In genomic region chr2:239294571-239295054, GRCh38 we compare ENCODE assay signal across 11 cellular contexts.
DNase-seq lines count a peak whose midpoint lies in the region; ATAC-seq and TF ChIP-seq lines count a peak whose summit lies in the region.
"Had no signal": no experiment of that assay in that cellular context is flagged by ENCODE, and none has a peak within 500 bp of the region (broad histone marks: within the 10 kb centered on the region; RNA-seq: fewer than 3 reads in every experiment).

No MANE protein-coding gene starts in this region.

- DNase-seq in NT2/D1 (ENCODE audit: low read depth, low spot score) (no peak), hepatocyte (ENCODE audit: low spot score) (no peak), COR-L47 (lab: John Stamatoyannopoulos, UW) (no peak), HuH-7 (ENCODE audit: low spot score) (no peak), DMS 273 (lab: John Stamatoyannopoulos, UW; ENCODE audit: unreplicated experiment) (no peak), SK-N-DZ (ENCODE audit: low spot score) (no peak)
- DNase-seq: mesenchymal stem cell had no signal

- no peak overlapping the region for H2AFZ ChIP-seq in hepatocyte

- no peaks in the 10 kb centered on the region for H3K9me3 Mint-ChIP-seq in activated naive CD8-positive, alpha-beta T cell (ENCODE audit: low read depth)
- no peaks in the 10 kb centered on the region for H3K9me3 Mint-ChIP-seq in stimulated activated memory B cell treated with anti-CD40 and anti-IgM and Interleukin-4, amounts not matched to agents 10 μg/mL and 1 μg/mL and 100 μg/mL, for 72 hours

- H3K27ac Mint-ChIP-seq in activated naive CD8-positive, alpha-beta T cell, result peak overlapping the region; percentile 92
- H3K27ac Mint-ChIP-seq in stimulated activated memory B cell treated with anti-CD40 and anti-IgM and Interleukin-4, amounts not matched to agents 10 μg/mL and 1 μg/mL and 100 μg/mL, for 72 hours, result peak overlapping the region; percentile 54

- H3K4me1 ChIP-seq in NT2/D1 (ENCODE audit: insufficient read depth, insufficient read length) (peaks cover 43% of the 10 kb centered on the region), hepatocyte (ENCODE audit: insufficient read depth) (peaks cover 33% of the 10 kb centered on the region)

- H3K9me3 ChIP-seq in NT2/D1 (ENCODE audit: insufficient read depth, low read length) (no peaks in the 10 kb centered on the region), hepatocyte (ENCODE audit: low read depth) (no peaks in the 10 kb centered on the region)

- H3K36me3 ChIP-seq in NT2/D1 (ENCODE audit: insufficient read depth, insufficient read length, low read length) (peaks cover 2% of the 10 kb centered on the region), hepatocyte (replicated peaks; ENCODE audit: insufficient read depth, low read depth) (no peaks in the 10 kb centered on the region)

- peak overlapping the region; percentile 36 for H3K9ac ChIP-seq in NT2/D1 (ENCODE audit: insufficient read length, low read depth)

- H3K4me3 ChIP-seq in NT2/D1 (ENCODE audit: insufficient read length, low read depth), result no peak overlapping the region
- H3K4me3 ChIP-seq in hepatocyte, result no peak overlapping the region
- H3K4me3 ChIP-seq: coronary artery, smooth muscle cell had no signal

- H3K4me3 Mint-ChIP-seq in activated naive CD8-positive, alpha-beta T cell, result peak overlapping the region; percentile 83
- no peak overlapping the region for H3K4me3 Mint-ChIP-seq in stimulated activated memory B cell treated with anti-CD40 and anti-IgM and Interleukin-4, amounts not matched to agents 10 μg/mL and 1 μg/mL and 100 μg/mL, for 72 hours

- ATAC-seq in stimulated activated memory B cell treated with anti-CD40 and anti-IgM and Interleukin-4, amounts not matched to agents 10 μg/mL and 1 μg/mL and 100 μg/mL, for 72 hours, result no peak

- no peak overlapping the region for H3K4me2 ChIP-seq in hepatocyte
- H3K4me2 ChIP-seq: smooth muscle cell had no signal

- H3K27me3 Mint-ChIP-seq in activated naive CD8-positive, alpha-beta T cell, result no peaks in the 10 kb centered on the region
- no peaks in the 10 kb centered on the region for H3K27me3 Mint-ChIP-seq in stimulated activated memory B cell treated with anti-CD40 and anti-IgM and Interleukin-4, amounts not matched to agents 10 μg/mL and 1 μg/mL and 100 μg/mL, for 72 hours

- peaks cover 79% of the 10 kb centered on the region for H3K4me1 Mint-ChIP-seq in activated naive CD8-positive, alpha-beta T cell (ENCODE audit: low read depth)
- peaks cover 74% of the 10 kb centered on the region for H3K4me1 Mint-ChIP-seq in stimulated activated memory B cell treated with anti-CD40 and anti-IgM and Interleukin-4, amounts not matched to agents 10 μg/mL and 1 μg/mL and 100 μg/mL, for 72 hours

- no peak for TF ChIP-seq CTCF in hepatocyte (IDR thresholded peaks at IDR 0.05; ENCODE audit: poor library complexity)

- H3K79me2 ChIP-seq in hepatocyte, result peaks cover 88% of the 10 kb centered on the region

- no peaks in the 10 kb centered on the region for H3K9me2 ChIP-seq in hepatocyte (replicated peaks; ENCODE audit: insufficient read depth)

- H4K20me1 ChIP-seq in hepatocyte (ENCODE audit: insufficient read depth, poor library complexity, severe bottlenecking), result peaks cover 5% of the 10 kb centered on the region

- H3K27me3 ChIP-seq in NT2/D1 (ENCODE audit: insufficient read depth, insufficient read length) (no peaks in the 10 kb centered on the region), hepatocyte (no peaks in the 10 kb centered on the region)

- peak overlapping the region; percentile 20 for H3K27ac ChIP-seq in hepatocyte

- no peaks in the 10 kb centered on the region for H3K36me3 Mint-ChIP-seq in activated naive CD8-positive, alpha-beta T cell
- H3K36me3 Mint-ChIP-seq in stimulated activated memory B cell treated with anti-CD40 and anti-IgM and Interleukin-4, amounts not matched to agents 10 μg/mL and 1 μg/mL and 100 μg/mL, for 72 hours, result no peaks in the 10 kb centered on the region

- WGBS in hepatocyte (ENCODE audit: low lambda C conversion rate, missing lambda C conversion rate), result 73% methylated on average over 14 of the region's 14 CpGs
